8 cellular contexts compared by ENCODE assay signal in genomic region chr20:35307666-35308653, GRCh38. TPM values are rescaled to one million over a fixed set of nuclear protein-coding genes. Genes with fewer than 3 reads are reported as not detected.
DNase-seq lines count a peak whose midpoint lies in the region; ATAC-seq and TF ChIP-seq lines count a peak whose summit lies in the region.
"Had no signal": no experiment of that assay in that cellular context is flagged by ENCODE, and none has a peak within 500 bp of the region (broad histone marks: within the 10 kb centered on the region; RNA-seq: fewer than 3 reads in every experiment).

No MANE protein-coding gene starts in this region.

- no peaks in the 10 kb centered on the region for H3K27me3 Mint-ChIP-seq in activated CD4-positive, alpha-beta T cell treated with anti-CD3 and anti-CD28 coated beads, Interleukin-2, amount 10 ng/mL, durations not matched to agents 7 days and 5 days

- H3K36me3 ChIP-seq in right atrium auricular region (peaks cover 8% of the 10 kb centered on the region), thoracic aorta (no peaks in the 10 kb centered on the region)

- no peaks in the 10 kb centered on the region for H3K9me3 Mint-ChIP-seq in activated CD4-positive, alpha-beta T cell treated with anti-CD3 and anti-CD28 coated beads, Interleukin-2, amount 10 ng/mL, durations not matched to agents 7 days and 5 days

- H3K4me1 ChIP-seq in right atrium auricular region (peaks cover 0 to 40% of the 10 kb centered on the region in 2 donors), thoracic aorta (ENCODE audit: control insufficient read depth in 1 of 2, low read depth in 2 of 2) (peaks cover 32 to 40% of the 10 kb centered on the region in 2 donors)

- H3K4me3 Mint-ChIP-seq in activated CD4-positive, alpha-beta T cell treated with anti-CD3 and anti-CD28 coated beads, Interleukin-2, amount 10 ng/mL, durations not matched to agents 7 days and 5 days, result no peak overlapping the region

- peaks cover 10% of the 10 kb centered on the region for H3K36me3 Mint-ChIP-seq in activated CD4-positive, alpha-beta T cell treated with anti-CD3 and anti-CD28 coated beads, Interleukin-2, amount 10 ng/mL, durations not matched to agents 7 days and 5 days (ENCODE audit: low read depth)

- ATAC-seq in thoracic aorta (ENCODE audit: insufficient number of reproducible peaks, low FRiP score, low read depth), result peak; percentile 18

- no peaks in the 10 kb centered on the region for H3K27me3 ChIP-seq in right atrium auricular region
- no peaks in the 10 kb centered on the region for H3K27me3 ChIP-seq in thoracic aorta (replicated peaks; ENCODE audit: insufficient read depth)

- DNase-seq in HT1080 (ENCODE audit: low read depth), result peak; percentile 99
- DNase-seq in right atrium auricular region (ENCODE audit: low spot score), result no peak
- peak; percentile 35 for DNase-seq in thoracic aorta (ENCODE audit: low spot score)
- DNase-seq in iPS-NIHi7 (ENCODE audit: extremely low spot score), result no peak
- no peak for DNase-seq in HUDEP-2 (lab: John Stamatoyannopoulos, UW; ENCODE audit: unreplicated experiment in 76 of 76)
- DNase-seq in activated CD4-positive, alpha-beta T cell treated with anti-CD3 and anti-CD28 coated beads, Interleukin-2, amount 10 ng/mL, durations not matched to agents 7 days and 5 days, result no peak

- no peak overlapping the region for H3K27ac Mint-ChIP-seq in activated CD4-positive, alpha-beta T cell treated with anti-CD3 and anti-CD28 coated beads, Interleukin-2, amount 10 ng/mL, durations not matched to agents 7 days and 5 days

- POLR2A ChIA-PET in activated CD4-positive, alpha-beta T cell treated with anti-CD3 and anti-CD28 coated beads, Interleukin-2, amount 10 ng/mL, durations not matched to agents 7 days and 5 days (lab: Charles Lee), result no interaction called here

- CTCF ChIA-PET in activated CD4-positive, alpha-beta T cell treated with anti-CD3 and anti-CD28 coated beads, Interleukin-2, amount 10 ng/mL, durations not matched to agents 7 days and 5 days (lab: Charles Lee), result interaction anchor here (0.6 to 8.1 kb wide), 9 partner anchors 8 to 133 kb away, joined by 3 to 90 read pairs (median 3); no protein-coding TSS in a partner anchor

- H3K4me3 ChIP-seq in right atrium auricular region, result no peak overlapping the region
- no peak overlapping the region for H3K4me3 ChIP-seq in thoracic aorta
- H3K4me3 ChIP-seq: K562 had no signal

- H3K9me3 ChIP-seq in right atrium auricular region (no peaks in the 10 kb centered on the region), thoracic aorta (no peaks in the 10 kb centered on the region)

- TF ChIP-seq CTCF in right atrium auricular region (IDR thresholded peaks at IDR 0.05) (no peak), thoracic aorta (IDR thresholded peaks at IDR 0.05) (no peak)

- H3K4me1 Mint-ChIP-seq in activated CD4-positive, alpha-beta T cell treated with anti-CD3 and anti-CD28 coated beads, Interleukin-2, amount 10 ng/mL, durations not matched to agents 7 days and 5 days, result peaks cover 62% of the 10 kb centered on the region

- H3K27ac ChIP-seq in angular gyrus (ENCODE audit: low read depth, low read length) (peak overlapping the region; percentile 68), right atrium auricular region (peak overlapping the region; percentile 55 to 71), thoracic aorta (peak overlapping the region; percentile 78 to 83)

RNA-seq across cellular contexts. Expression of gene FAM83C, which starts 15.7 kb away (rescaled TPM):
- total RNA-seq in HT1080 (2014; rRNA removed; shearing (Covaris generic)), result not detected in 2 replicates
- 0.02 TPM in 1 of 2 replicates, not detected in the other for polyA plus RNA-seq in HT1080 (2015; cell fraction: cytosol; rRNA removed)
- 0.05 TPM in 1 of 2 replicates, not detected in the other for polyA plus RNA-seq in HT1080 (2015; cell fraction: nucleus; rRNA removed)
- total RNA-seq in right atrium auricular region (not detected), thoracic aorta (not detected)
- total RNA-seq in activated CD4-positive, alpha-beta T cell treated with anti-CD3 and anti-CD28 coated beads, Interleukin-2, amount 10 ng/mL, durations not matched to agents 7 days and 5 days, result not detected
- total RNA-seq: K562 had no signal
- polyA plus RNA-seq: K562 had no signal

RNA-seq across cellular contexts. Expression of gene EIF6, which starts 23.4 kb away (rescaled TPM):
- 516 and 620 TPM in 2 replicates for total RNA-seq in HT1080 (2014; rRNA removed; shearing (Covaris generic))
- polyA plus RNA-seq in HT1080 (2015; cell fraction: cytosol; rRNA removed), result 246 and 320 TPM in 2 replicates
- 273 and 299 TPM in 2 replicates for polyA plus RNA-seq in HT1080 (2015; cell fraction: nucleus; rRNA removed)
- total RNA-seq in right atrium auricular region, result 10 to 100 TPM; 23.0 to 44.3 TPM
- total RNA-seq in thoracic aorta, result 10 to 100 TPM; 46.2 to 76.6 TPM
- total RNA-seq in activated CD4-positive, alpha-beta T cell treated with anti-CD3 and anti-CD28 coated beads, Interleukin-2, amount 10 ng/mL, durations not matched to agents 7 days and 5 days, result 10 to 100 TPM; 87.4 to 93.3 TPM

RNA-seq across cellular contexts. Expression of gene MMP24OS, which starts 30.0 kb away (rescaled TPM):
- total RNA-seq in HT1080 (2014; rRNA removed; shearing (Covaris generic)), result 26.4 and 38.1 TPM in 2 replicates
- polyA plus RNA-seq in HT1080 (2015; cell fraction: cytosol; rRNA removed), result 48.7 and 61.6 TPM in 2 replicates
- polyA plus RNA-seq in HT1080 (2015; cell fraction: nucleus; rRNA removed), result 43.3 and 52.6 TPM in 2 replicates
- total RNA-seq in right atrium auricular region (10 to 100 TPM; 11.9 to 24.2 TPM), thoracic aorta (10 to 100 TPM; 38.1 to 38.3 TPM)
- total RNA-seq in activated CD4-positive, alpha-beta T cell treated with anti-CD3 and anti-CD28 coated beads, Interleukin-2, amount 10 ng/mL, durations not matched to agents 7 days and 5 days, result 10 to 100 TPM; 46.7 to 48.3 TPM

Comparison
In these comparisons a context has a peak if more than half of its experiments do, and no peak if none do; other contexts are left out.
1. DNase-seq: peak in HT1080 (single experiment) and thoracic aorta (single experiment); none in right atrium auricular region (single experiment), iPS-NIHi7 (single experiment), HUDEP-2 (0 of 76) and activated CD4-positive, alpha-beta T cell treated with anti-CD3 and anti-CD28 coated beads, Interleukin-2, amount 10 ng/mL, durations not matched to agents 7 days and 5 days (single experiment).
2. Peak in every context shown above with its lines, with median percentiles within 50 percentile points of each other: H3K27ac ChIP-seq.